ENCODE assay signal across 1 cellular context in the genomic region with DNA sequence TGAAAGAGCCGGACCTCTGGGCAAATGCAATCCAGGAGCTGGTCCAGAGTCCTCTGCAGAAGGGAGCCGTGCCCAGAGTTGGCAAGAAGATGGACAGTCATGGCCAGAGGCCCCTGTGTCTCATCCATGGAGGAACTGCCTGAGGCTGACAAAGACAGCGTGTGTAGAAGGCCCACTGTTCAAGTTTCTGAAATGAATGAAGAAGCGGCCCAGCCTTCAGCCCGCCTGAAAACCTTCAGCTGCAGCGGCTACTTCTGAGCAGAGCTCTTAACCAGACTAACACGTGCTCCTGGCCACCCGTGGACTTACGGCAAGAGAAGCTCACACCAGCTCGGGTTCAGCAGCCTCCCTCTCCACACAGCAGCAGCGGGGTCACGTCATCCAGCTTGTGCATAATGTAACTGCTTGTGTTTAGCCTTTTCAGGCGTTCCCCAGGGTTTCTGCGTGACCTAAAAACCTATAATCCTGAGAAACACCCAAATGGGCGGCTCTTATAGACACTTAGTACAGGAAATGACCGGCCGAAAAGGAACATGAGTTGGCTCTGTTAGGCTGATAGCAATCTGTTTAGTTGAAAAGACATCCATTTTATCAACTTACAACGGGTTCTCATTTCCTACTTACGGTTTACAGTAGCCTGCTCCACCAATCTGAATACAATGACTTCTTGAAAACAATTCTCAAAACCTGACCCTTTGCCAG.
A peak's percentile ranks its signal among the peaks of the same experiment; 100 is the strongest.
TF ChIP-seq lines count a peak whose summit lies in the region.

TSS of gene FAM124B (minus strand) at position 467 of the 702 bp plus-strand sequence. CDS start at position 128, 339 bp downstream.

TF ChIP-seq in K562, 482 proteins besides CTCF, POLR2A, EP300 and RAD21 (continued from another document and continues in another):
- TF ChIP-seq, protein P1, sequence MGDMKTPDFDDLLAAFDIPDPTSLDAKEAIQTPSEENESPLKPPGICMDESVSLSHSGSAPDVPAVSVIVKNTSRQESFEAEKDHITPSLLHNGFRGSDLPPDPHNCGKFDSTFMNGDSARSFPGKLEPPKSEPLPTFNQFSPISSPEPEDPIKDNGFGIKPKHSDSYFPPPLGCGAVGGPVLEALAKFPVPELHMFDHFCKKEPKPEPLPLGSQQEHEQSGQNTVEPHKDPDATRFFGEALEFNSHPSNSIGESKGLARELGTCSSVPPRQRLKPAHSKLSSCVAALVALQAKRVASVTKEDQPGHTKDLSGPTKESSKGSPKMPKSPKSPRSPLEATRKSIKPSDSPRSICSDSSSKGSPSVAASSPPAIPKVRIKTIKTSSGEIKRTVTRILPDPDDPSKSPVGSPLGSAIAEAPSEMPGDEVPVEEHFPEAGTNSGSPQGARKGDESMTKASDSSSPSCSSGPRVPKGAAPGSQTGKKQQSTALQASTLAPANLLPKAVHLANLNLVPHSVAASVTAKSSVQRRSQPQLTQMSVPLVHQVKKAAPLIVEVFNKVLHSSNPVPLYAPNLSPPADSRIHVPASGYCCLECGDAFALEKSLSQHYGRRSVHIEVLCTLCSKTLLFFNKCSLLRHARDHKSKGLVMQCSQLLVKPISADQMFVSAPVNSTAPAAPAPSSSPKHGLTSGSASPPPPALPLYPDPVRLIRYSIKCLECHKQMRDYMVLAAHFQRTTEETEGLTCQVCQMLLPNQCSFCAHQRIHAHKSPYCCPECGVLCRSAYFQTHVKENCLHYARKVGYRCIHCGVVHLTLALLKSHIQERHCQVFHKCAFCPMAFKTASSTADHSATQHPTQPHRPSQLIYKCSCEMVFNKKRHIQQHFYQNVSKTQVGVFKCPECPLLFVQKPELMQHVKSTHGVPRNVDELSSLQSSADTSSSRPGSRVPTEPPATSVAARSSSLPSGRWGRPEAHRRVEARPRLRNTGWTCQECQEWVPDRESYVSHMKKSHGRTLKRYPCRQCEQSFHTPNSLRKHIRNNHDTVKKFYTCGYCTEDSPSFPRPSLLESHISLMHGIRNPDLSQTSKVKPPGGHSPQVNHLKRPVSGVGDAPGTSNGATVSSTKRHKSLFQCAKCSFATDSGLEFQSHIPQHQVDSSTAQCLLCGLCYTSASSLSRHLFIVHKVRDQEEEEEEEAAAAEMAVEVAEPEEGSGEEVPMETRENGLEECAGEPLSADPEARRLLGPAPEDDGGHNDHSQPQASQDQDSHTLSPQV (IDR thresholded peaks at IDR 0.05) = peak; percentile 73; the same call in 1 of the 2 replicates
- TF ChIP-seq PML (IDR thresholded peaks at IDR 0.05; ENCODE audit: low read length) (peak; percentile 34; the same call in 1 of the 2 replicates), PHTF2 (CRISPR knock-in tag; IDR thresholded peaks at IDR 0.05) (no peak), GATAD2A (IDR thresholded peaks at IDR 0.05) (no peak), ZNF639 (CRISPR knock-in tag; conservative IDR thresholded peaks at IDR 0.05 in 1 of 2, IDR thresholded peaks at IDR 0.05 in 1 of 2) (peak in 1 of 2 experiments; percentile 51; a peak in 1 of 4 replicates), ZFP30 (CRISPR knock-in tag; IDR thresholded peaks at IDR 0.05; ENCODE audit: borderline replicate concordance) (no peak), FOXK2 (conservative IDR thresholded peaks at IDR 0.05 in 1 of 2, IDR thresholded peaks at IDR 0.05 in 1 of 2; ENCODE audit: low read depth in 2 of 2) (peak in 1 of 2 experiments; percentile 59; a peak in 1 of 4 replicates), ZNF79 (CRISPR knock-in tag; IDR thresholded peaks at IDR 0.05; ENCODE audit: low read depth) (no peak), NR4A1 (CRISPR knock-in tag; IDR thresholded peaks at IDR 0.05) (no peak), NR4A1 (tag; IDR thresholded peaks at IDR 0.05) (no peak), POLR2H (tag; IDR thresholded peaks at IDR 0.05; ENCODE audit: low read depth) (peak; percentile 68), PHF20 (IDR thresholded peaks at IDR 0.05; ENCODE audit: partially characterized antibody) (no peak), ZNF766 (CRISPR knock-in tag; conservative IDR thresholded peaks at IDR 0.05) (peak; percentile 64; the same call in 1 of the 2 replicates), CUX1 (CRISPR knock-in tag; IDR thresholded peaks at IDR 0.05) (peak; percentile 76), ZZZ3 (IDR thresholded peaks at IDR 0.05) (no peak), ZNF347 (CRISPR knock-in tag; IDR thresholded peaks at IDR 0.05; ENCODE audit: low read depth) (no peak), ZSCAN29 (IDR thresholded peaks at IDR 0.05) (peak; percentile 92), NCOA2 (IDR thresholded peaks at IDR 0.05; ENCODE audit: partially characterized antibody in 2 of 2) (no peak), BRCA1 (IDR thresholded peaks at IDR 0.05) (no peak), BRCA1 (CRISPR knock-in tag; IDR thresholded peaks at IDR 0.05) (no peak), ZNF212 (CRISPR knock-in tag; IDR thresholded peaks at IDR 0.05) (no peak), ZNF12 (CRISPR knock-in tag; IDR thresholded peaks at IDR 0.05) (no peak)
- TF ChIP-seq, protein P2, sequence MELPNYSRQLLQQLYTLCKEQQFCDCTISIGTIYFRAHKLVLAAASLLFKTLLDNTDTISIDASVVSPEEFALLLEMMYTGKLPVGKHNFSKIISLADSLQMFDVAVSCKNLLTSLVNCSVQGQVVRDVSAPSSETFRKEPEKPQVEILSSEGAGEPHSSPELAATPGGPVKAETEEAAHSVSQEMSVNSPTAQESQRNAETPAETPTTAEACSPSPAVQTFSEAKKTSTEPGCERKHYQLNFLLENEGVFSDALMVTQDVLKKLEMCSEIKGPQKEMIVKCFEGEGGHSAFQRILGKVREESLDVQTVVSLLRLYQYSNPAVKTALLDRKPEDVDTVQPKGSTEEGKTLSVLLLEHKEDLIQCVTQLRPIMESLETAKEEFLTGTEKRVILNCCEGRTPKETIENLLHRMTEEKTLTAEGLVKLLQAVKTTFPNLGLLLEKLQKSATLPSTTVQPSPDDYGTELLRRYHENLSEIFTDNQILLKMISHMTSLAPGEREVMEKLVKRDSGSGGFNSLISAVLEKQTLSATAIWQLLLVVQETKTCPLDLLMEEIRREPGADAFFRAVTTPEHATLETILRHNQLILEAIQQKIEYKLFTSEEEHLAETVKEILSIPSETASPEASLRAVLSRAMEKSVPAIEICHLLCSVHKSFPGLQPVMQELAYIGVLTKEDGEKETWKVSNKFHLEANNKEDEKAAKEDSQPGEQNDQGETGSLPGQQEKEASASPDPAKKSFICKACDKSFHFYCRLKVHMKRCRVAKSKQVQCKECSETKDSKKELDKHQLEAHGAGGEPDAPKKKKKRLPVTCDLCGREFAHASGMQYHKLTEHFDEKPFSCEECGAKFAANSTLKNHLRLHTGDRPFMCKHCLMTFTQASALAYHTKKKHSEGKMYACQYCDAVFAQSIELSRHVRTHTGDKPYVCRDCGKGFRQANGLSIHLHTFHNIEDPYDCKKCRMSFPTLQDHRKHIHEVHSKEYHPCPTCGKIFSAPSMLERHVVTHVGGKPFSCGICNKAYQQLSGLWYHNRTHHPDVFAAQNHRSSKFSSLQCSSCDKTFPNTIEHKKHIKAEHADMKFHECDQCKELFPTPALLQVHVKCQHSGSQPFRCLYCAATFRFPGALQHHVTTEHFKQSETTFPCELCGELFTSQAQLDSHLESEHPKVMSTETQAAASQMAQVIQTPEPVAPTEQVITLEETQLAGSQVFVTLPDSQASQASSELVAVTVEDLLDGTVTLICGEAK (IDR thresholded peaks at IDR 0.05) = 0 out of 2 replicates have a peak, but pooled peaks have one; percentile 27
- TF ChIP-seq, protein P2 (CRISPR knock-in tag; IDR thresholded peaks at IDR 0.05) = no peak
- TF ChIP-seq, protein P3, sequence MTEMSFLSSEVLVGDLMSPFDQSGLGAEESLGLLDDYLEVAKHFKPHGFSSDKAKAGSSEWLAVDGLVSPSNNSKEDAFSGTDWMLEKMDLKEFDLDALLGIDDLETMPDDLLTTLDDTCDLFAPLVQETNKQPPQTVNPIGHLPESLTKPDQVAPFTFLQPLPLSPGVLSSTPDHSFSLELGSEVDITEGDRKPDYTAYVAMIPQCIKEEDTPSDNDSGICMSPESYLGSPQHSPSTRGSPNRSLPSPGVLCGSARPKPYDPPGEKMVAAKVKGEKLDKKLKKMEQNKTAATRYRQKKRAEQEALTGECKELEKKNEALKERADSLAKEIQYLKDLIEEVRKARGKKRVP (CRISPR knock-in tag; IDR thresholded peaks at IDR 0.05) = no peak
- TF ChIP-seq, protein P4, sequence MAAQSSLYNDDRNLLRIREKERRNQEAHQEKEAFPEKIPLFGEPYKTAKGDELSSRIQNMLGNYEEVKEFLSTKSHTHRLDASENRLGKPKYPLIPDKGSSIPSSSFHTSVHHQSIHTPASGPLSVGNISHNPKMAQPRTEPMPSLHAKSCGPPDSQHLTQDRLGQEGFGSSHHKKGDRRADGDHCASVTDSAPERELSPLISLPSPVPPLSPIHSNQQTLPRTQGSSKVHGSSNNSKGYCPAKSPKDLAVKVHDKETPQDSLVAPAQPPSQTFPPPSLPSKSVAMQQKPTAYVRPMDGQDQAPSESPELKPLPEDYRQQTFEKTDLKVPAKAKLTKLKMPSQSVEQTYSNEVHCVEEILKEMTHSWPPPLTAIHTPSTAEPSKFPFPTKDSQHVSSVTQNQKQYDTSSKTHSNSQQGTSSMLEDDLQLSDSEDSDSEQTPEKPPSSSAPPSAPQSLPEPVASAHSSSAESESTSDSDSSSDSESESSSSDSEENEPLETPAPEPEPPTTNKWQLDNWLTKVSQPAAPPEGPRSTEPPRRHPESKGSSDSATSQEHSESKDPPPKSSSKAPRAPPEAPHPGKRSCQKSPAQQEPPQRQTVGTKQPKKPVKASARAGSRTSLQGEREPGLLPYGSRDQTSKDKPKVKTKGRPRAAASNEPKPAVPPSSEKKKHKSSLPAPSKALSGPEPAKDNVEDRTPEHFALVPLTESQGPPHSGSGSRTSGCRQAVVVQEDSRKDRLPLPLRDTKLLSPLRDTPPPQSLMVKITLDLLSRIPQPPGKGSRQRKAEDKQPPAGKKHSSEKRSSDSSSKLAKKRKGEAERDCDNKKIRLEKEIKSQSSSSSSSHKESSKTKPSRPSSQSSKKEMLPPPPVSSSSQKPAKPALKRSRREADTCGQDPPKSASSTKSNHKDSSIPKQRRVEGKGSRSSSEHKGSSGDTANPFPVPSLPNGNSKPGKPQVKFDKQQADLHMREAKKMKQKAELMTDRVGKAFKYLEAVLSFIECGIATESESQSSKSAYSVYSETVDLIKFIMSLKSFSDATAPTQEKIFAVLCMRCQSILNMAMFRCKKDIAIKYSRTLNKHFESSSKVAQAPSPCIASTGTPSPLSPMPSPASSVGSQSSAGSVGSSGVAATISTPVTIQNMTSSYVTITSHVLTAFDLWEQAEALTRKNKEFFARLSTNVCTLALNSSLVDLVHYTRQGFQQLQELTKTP (IDR thresholded peaks at IDR 0.05; ENCODE audit: low read depth in 1 of 2, partially characterized antibody in 2 of 2) = no peak
